Comparison of ENCODE assay signal across 23 cellular contexts in the genomic region with DNA sequence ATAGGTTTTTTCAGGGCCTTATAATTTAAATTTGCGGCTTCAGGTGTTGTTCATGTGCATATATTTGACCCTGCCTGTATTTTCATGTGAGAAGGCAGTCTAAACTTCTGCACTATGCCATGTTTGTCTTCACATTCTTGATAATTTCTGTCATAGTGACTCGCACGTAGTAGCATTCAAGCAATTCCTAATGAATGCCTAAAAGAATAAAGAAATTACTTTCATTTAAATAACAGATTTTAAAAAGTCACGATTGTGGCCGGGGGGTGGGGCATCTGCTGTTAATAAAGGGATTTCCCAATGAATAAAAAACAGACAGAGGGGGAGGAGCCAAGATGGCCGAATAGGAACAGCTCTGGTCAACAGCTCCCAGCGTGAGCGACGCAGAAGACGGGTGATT.
DNase-seq lines count a peak whose midpoint lies in the region; ATAC-seq and TF ChIP-seq lines count a peak whose summit lies in the region.
"Had no signal": no experiment of that assay in that cellular context is flagged by ENCODE, and none has a peak within 500 bp of the region (broad histone marks: within the 10 kb centered on the region; RNA-seq: fewer than 3 reads in every experiment).

No MANE protein-coding gene starts in this region.

- peaks cover 10% of the 10 kb centered on the region for H3K9me3 Mint-ChIP-seq in HFFc6
- H3K9me3 Mint-ChIP-seq in activated CD4-positive, alpha-beta T cell treated with anti-CD3 and anti-CD28 coated beads, Interleukin-2, amount 10 ng/mL, durations not matched to agents 24 days and 14 days, result no peaks in the 10 kb centered on the region
- H3K9me3 Mint-ChIP-seq: activated B cell treated with CpG ODN at 0.5 μM for 24 hours; T-helper 1 cell treated with Interleukin-12 subunit alpha and Interleukin-12 subunit beta and Interleukin-4 antibody, amounts not matched to agents 30 μg/mL and 1 μg/mL, for 36 hours had no signal

- TF ChIP-seq CTCF in AG09309 (IDR thresholded peaks at IDR 0.05; ENCODE audit: control insufficient read depth, insufficient read depth, low read depth, low read length, missing control alignments) (no peak), HFFc6 (IDR thresholded peaks at IDR 0.05) (no peak)

- no peaks in the 10 kb centered on the region for H3K27me3 ChIP-seq in adipocyte (replicated peaks; ENCODE audit: control insufficient read depth, insufficient read depth, low read length)
- H3K27me3 ChIP-seq: neutrophil, stomach had no signal

- no peaks in the 10 kb centered on the region for H3K9me3 ChIP-seq in adipocyte (ENCODE audit: control insufficient read depth, low read length)
- H3K9me3 ChIP-seq: neutrophil, stomach had no signal

- no peaks in the 10 kb centered on the region for H3K36me3 ChIP-seq in adipocyte (ENCODE audit: control insufficient read depth, insufficient read depth, low read length, severe bottlenecking)
- H3K36me3 ChIP-seq: neutrophil, stomach had no signal

- H3K4me3 Mint-ChIP-seq in HFFc6, result peak overlapping the region; percentile 49; the same call in 1 of the 2 replicates
- H3K4me3 Mint-ChIP-seq in activated CD4-positive, alpha-beta T cell treated with anti-CD3 and anti-CD28 coated beads, Interleukin-2, amount 10 ng/mL, durations not matched to agents 24 days and 14 days, result no peak overlapping the region
- H3K4me3 Mint-ChIP-seq: activated B cell treated with CpG ODN at 0.5 μM for 24 hours; activated CD8-positive, alpha-beta T cell treated with anti-CD3 and anti-CD28 coated beads, Interleukin-2, amount 10 ng/mL, durations not matched to agents 7 days and 5 days; GM23338; T-helper 1 cell treated with Interleukin-12 subunit alpha and Interleukin-12 subunit beta and Interleukin-4 antibody, amounts not matched to agents 30 μg/mL and 1 μg/mL, for 36 hours had no signal

- no peaks in the 10 kb centered on the region for H3K27me3 Mint-ChIP-seq in HFFc6 (ENCODE audit: insufficient read depth)
- peaks cover 3% of the 10 kb centered on the region for H3K27me3 Mint-ChIP-seq in activated CD4-positive, alpha-beta T cell treated with anti-CD3 and anti-CD28 coated beads, Interleukin-2, amount 10 ng/mL, durations not matched to agents 24 days and 14 days
- H3K27me3 Mint-ChIP-seq: activated B cell treated with CpG ODN at 0.5 μM for 24 hours had no signal

- H3K4me3 ChIP-seq in AG09309 (ENCODE audit: control insufficient read depth, low read depth, low read length) (no peak overlapping the region), adipocyte (ENCODE audit: low read length) (no peak overlapping the region)
- H3K4me3 ChIP-seq: GM23338, stomach had no signal

- no peak overlapping the region for H3K9ac ChIP-seq in adipocyte (ENCODE audit: low read length)

- no peak for ATAC-seq in HG03196 (IDR thresholded peaks at IDR 0.05; ENCODE audit: unreplicated experiment)
- no peak for ATAC-seq in GM21381 (IDR thresholded peaks at IDR 0.05; ENCODE audit: unreplicated experiment)
- ATAC-seq: activated CD8-positive, alpha-beta T cell treated with anti-CD3 and anti-CD28 coated beads, Interleukin-2, amount 10 ng/mL, durations not matched to agents 7 days and 5 days; GM23338; right cardiac atrium had no signal

- peak overlapping the region; percentile 79 for H3K27ac Mint-ChIP-seq in HFFc6
- H3K27ac Mint-ChIP-seq in activated CD4-positive, alpha-beta T cell treated with anti-CD3 and anti-CD28 coated beads, Interleukin-2, amount 10 ng/mL, durations not matched to agents 24 days and 14 days, result no peak overlapping the region
- H3K27ac Mint-ChIP-seq: activated B cell treated with CpG ODN at 0.5 μM for 24 hours; activated CD8-positive, alpha-beta T cell treated with anti-CD3 and anti-CD28 coated beads, Interleukin-2, amount 10 ng/mL, durations not matched to agents 7 days and 5 days; GM23338; T-helper 1 cell treated with Interleukin-12 subunit alpha and Interleukin-12 subunit beta and Interleukin-4 antibody, amounts not matched to agents 30 μg/mL and 1 μg/mL, for 36 hours had no signal

- H3K4me1 Mint-ChIP-seq in HFFc6 (ENCODE audit: low read depth), result peaks cover 49% of the 10 kb centered on the region
- H3K4me1 Mint-ChIP-seq in activated CD4-positive, alpha-beta T cell treated with anti-CD3 and anti-CD28 coated beads, Interleukin-2, amount 10 ng/mL, durations not matched to agents 24 days and 14 days, result no peaks in the 10 kb centered on the region
- H3K4me1 Mint-ChIP-seq: activated B cell treated with CpG ODN at 0.5 μM for 24 hours, GM23338 had no signal

- peak; percentile 40 for DNase-seq in AG09309 (ENCODE audit: low read depth)
- peak; percentile 67 for DNase-seq in HFFc6
- DNase-seq in adipocyte (ENCODE audit: low read depth), result peak; percentile 49
- DNase-seq in glomerular visceral epithelial cell (ENCODE audit: extremely low spot score), result peak; percentile 33
- DNase-seq in activated CD4-positive, alpha-beta T cell treated with anti-CD3 and anti-CD28 coated beads, Interleukin-2, amount 10 ng/mL, durations not matched to agents 24 days and 14 days, result no peak
- no peak for DNase-seq in stimulated activated CD8-positive, alpha-beta memory T cell treated with anti-CD3 and anti-CD28 coated beads, Interleukin-4, amount 100 ng/mL, for 48 hours
- DNase-seq: activated B cell treated with CpG ODN at 0.5 μM for 24 hours; activated CD8-positive, alpha-beta T cell treated with anti-CD3 and anti-CD28 coated beads, Interleukin-2, amount 10 ng/mL, durations not matched to agents 7 days and 5 days; Calu3; central memory CD4-positive, alpha-beta T cell; effector CD8-positive, alpha-beta T cell; GF-D8; NCI-H1105 treated with DMSO at 0.1 percent for 48 hours; NCI-H2171 treated with DMSO at 0.1 percent for 48 hours; NCI-H82; right cardiac atrium; RPMI8226; stomach had no signal

- H3K4me1 ChIP-seq in adipocyte (ENCODE audit: control insufficient read depth, insufficient read depth, low read length), result peaks cover 7% of the 10 kb centered on the region
- H3K4me1 ChIP-seq: stomach had no signal

- intact Hi-C loops in activated CD4-positive, alpha-beta T cell treated with anti-CD3 and anti-CD28 coated beads, Interleukin-2, amount 10 ng/mL, durations not matched to agents 24 days and 14 days (cut with micrococcal nuclease), result no loop called here

- peaks cover 33% of the 10 kb centered on the region for H3K36me3 Mint-ChIP-seq in HFFc6 (ENCODE audit: low read depth)
- no peaks in the 10 kb centered on the region for H3K36me3 Mint-ChIP-seq in activated CD4-positive, alpha-beta T cell treated with anti-CD3 and anti-CD28 coated beads, Interleukin-2, amount 10 ng/mL, durations not matched to agents 24 days and 14 days (ENCODE audit: low read depth)

Comparison
In these comparisons a context has a peak if more than half of its experiments do, and no peak if none do; other contexts are left out.
1. DNase-seq: peak in AG09309 (single experiment), HFFc6 (single experiment), adipocyte (single experiment) and glomerular visceral epithelial cell (single experiment); none in activated CD4-positive, alpha-beta T cell treated with anti-CD3 and anti-CD28 coated beads, Interleukin-2, amount 10 ng/mL, durations not matched to agents 24 days and 14 days (single experiment) and stimulated activated CD8-positive, alpha-beta memory T cell treated with anti-CD3 and anti-CD28 coated beads, Interleukin-4, amount 100 ng/mL, for 48 hours (single experiment).